In the genomic region with DNA sequence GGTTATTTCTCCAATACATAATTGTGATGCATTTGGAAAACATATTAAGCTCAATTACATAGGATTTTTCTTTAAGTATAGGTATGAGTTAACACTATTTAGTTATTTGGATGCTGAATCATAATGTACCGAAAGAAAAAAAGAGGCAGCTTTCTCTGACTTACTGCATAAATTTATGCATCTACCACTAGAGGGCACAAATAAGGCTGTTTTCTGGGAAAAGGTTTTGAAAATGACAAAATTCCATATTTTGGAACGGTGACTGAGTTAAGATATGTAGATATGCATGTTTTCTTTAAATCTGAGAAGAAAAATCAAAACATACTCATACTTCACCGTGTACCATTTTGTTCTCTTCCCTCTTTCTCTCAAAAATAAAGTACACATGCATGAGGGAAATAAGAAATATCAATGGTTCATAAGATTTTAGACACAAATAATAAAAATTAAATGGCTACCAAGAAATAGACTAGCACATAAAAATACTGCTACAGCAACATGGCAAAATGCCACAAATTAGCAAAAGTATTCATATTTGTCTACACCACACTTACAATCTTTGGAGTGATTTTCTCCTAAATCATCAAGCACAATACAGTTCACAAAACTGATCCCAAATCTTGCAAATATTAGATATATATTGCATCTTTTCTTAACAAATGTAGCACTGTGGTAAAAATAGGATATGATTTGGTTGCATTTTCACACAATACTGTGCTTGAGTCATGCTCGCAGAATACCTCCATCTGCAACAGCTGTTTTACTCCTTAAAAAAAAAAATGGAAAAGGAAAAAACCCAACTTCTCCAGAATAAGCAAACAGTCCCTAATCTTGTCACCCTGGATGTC, we compare ENCODE assay signal across 10 cellular contexts.
DNase-seq lines count a peak whose midpoint lies in the region; ATAC-seq and TF ChIP-seq lines count a peak whose summit lies in the region.
"Had no signal": no experiment of that assay in that cellular context is flagged by ENCODE, and none has a peak within 500 bp of the region (broad histone marks: within the 10 kb centered on the region; RNA-seq: fewer than 3 reads in every experiment).

No MANE protein-coding gene starts in this region.

- ATAC-seq in GM18511 (IDR thresholded peaks at IDR 0.05; ENCODE audit: unreplicated experiment) = no peak

- CTCF ChIA-PET in MCF 10A (lab: Yijun Ruan, JAX) = interaction anchor here (0.6 to 3.5 kb wide), 39 partner anchors 9 to 1679 kb away, joined by 3 to 24 read pairs (median 4); no protein-coding TSS in a partner anchor

- no peaks in the 10 kb centered on the region for H3K36me3 Mint-ChIP-seq in MCF 10A (ENCODE audit: insufficient read depth, unreplicated experiment)

- no peak overlapping the region for H3K27ac Mint-ChIP-seq in MCF 10A (ENCODE audit: low read depth, unreplicated experiment)

- BruUV-seq in MCF 10A (replicated peaks; lab: Mats Ljungman, UMichigan) = no TSS peak

- H3K27me3 Mint-ChIP-seq in MCF 10A (ENCODE audit: insufficient read depth, unreplicated experiment) = no peaks in the 10 kb centered on the region

- TF ChIP-seq CTCF in LNCaP clone FGC (IDR thresholded peaks at IDR 0.05; ENCODE audit: control insufficient read depth, extremely low read depth, insufficient read depth) (peak; percentile 45), MCF 10A (IDR thresholded peaks at IDR 0.05; ENCODE audit: unreplicated experiment) (peak; percentile 78)

- POLR2A ChIA-PET in MCF 10A (lab: Yijun Ruan, JAX) = interaction anchor here (0.8 kb wide), 1 partner anchor 7 kb away, joined by 3 read pairs; no protein-coding TSS in a partner anchor

- H3K4me1 Mint-ChIP-seq in MCF 10A (ENCODE audit: insufficient read depth, unreplicated experiment) = no peaks in the 10 kb centered on the region

- no peak overlapping the region for H3K4me3 Mint-ChIP-seq in MCF 10A (ENCODE audit: unreplicated experiment)

- H3K4me3 ChIP-seq in LNCaP clone FGC (ENCODE audit: low read depth, low read length) = no peak overlapping the region
- H3K4me3 ChIP-seq: BLaER1, skin epidermis had no signal

- no peaks in the 10 kb centered on the region for H3K9me3 Mint-ChIP-seq in MCF 10A (ENCODE audit: unreplicated experiment)

- intact Hi-C loops in MCF 10A (cut with micrococcal nuclease) (loop anchor here (1.0 to 5.0 kb wide), 4 partner anchors 200 to 414 kb away; no protein-coding TSS in a partner anchor), head of caudate nucleus (cut with DNase I) (loop anchor here (5.0 kb wide), 1 partner anchor 260 kb away; a partner anchor contains a TSS)

- DNase-seq in DMS79 treated with DMSO at 0.1 percent for 48 hours (lab: John Stamatoyannopoulos, UW) (peak; percentile 38), DMS79 (lab: John Stamatoyannopoulos, UW) (no peak), LNCaP clone FGC (ENCODE audit: low read depth) (no peak), MCF 10A (ENCODE audit: unreplicated experiment) (peak; percentile 31), midbrain (lab: John Stamatoyannopoulos, UW) (peak; percentile 17), NCI-H1436 (lab: John Stamatoyannopoulos, UW) (no peak), head of caudate nucleus (no peak)

Comparison
In these comparisons a context has a peak if more than half of its experiments do, and no peak if none do; other contexts are left out.
1. DNase-seq: peak in DMS79 treated with DMSO at 0.1 percent for 48 hours (single experiment), MCF 10A (single experiment) and midbrain (single experiment); none in DMS79 (single experiment), LNCaP clone FGC (single experiment), NCI-H1436 (single experiment) and head of caudate nucleus (0 of 42).